8 cellular contexts compared by ENCODE assay signal in genomic region chr15:78979456-78980320, GRCh38. TPM values are rescaled to one million over a fixed set of nuclear protein-coding genes. Genes with fewer than 3 reads are reported as not detected.
DNase-seq lines count a peak whose midpoint lies in the region; ATAC-seq and TF ChIP-seq lines count a peak whose summit lies in the region.

No MANE protein-coding gene starts in this region.

- no peak overlapping the region for H3K4me2 ChIP-seq in neuronal stem cell (ENCODE audit: insufficient read depth, low read length, poor library complexity, severe bottlenecking)

- WGBS in neuronal stem cell (ENCODE audit: extremely low coverage in 2 of 2, insufficient read length in 2 of 2, insufficient replicate concordance in 1 of 2), 2 donors = no CpG with 5 or more reads among the region's 17 CpGs

- H2BK120ac ChIP-seq in neuronal stem cell (ENCODE audit: low read depth, low read length) = no peak overlapping the region

- no peaks in the 10 kb centered on the region for H3K79me1 ChIP-seq in neuronal stem cell (ENCODE audit: low read depth, low read length)

- TF ChIP-seq CTCF in GM12873 (IDR thresholded peaks at IDR 0.05; ENCODE audit: insufficient read depth, low read depth, low read length, missing control alignments) (peak; percentile 88), fibroblast of pulmonary artery (IDR thresholded peaks at IDR 0.05; ENCODE audit: low read length, missing control alignments) (peak; percentile 78)

- no peak overlapping the region for H4K8ac ChIP-seq in neuronal stem cell (ENCODE audit: low read depth, low read length)

- DNase-seq in AG08395 (ENCODE audit: low spot score) = peak; percentile 72
- peak; percentile 65 for DNase-seq in NCI-H2029 (lab: John Stamatoyannopoulos, UW)
- DNase-seq in activated CD4-positive, alpha-beta T cell treated with anti-CD3 and anti-CD28 coated beads for 4 hours = peak; percentile 14 to 20
- peak; percentile 84 for DNase-seq in fibroblast of pulmonary artery (ENCODE audit: low read depth)
- peak; percentile 43 for DNase-seq in neuronal stem cell (ENCODE audit: low spot score)
- DNase-seq in dedifferentiated amniotic fluid mesenchymal stem cell (ENCODE audit: extremely low spot score) = no peak

- H3K27ac ChIP-seq in neuronal stem cell (replicated peaks; ENCODE audit: low read length) = no peak overlapping the region

- H3K4ac ChIP-seq in neuronal stem cell (ENCODE audit: low read length) = no peak overlapping the region

- no peaks in the 10 kb centered on the region for H3K9me3 ChIP-seq in neuronal stem cell (replicated peaks in 1 of 2; ENCODE audit: control insufficient read depth in 2 of 2, insufficient read depth in 1 of 2, low read depth in 1 of 2, low read length in 2 of 2)

- peak overlapping the region; percentile 86 for H3K18ac ChIP-seq in neuronal stem cell (ENCODE audit: low read length)

- peak overlapping the region; percentile 72 for H2AK5ac ChIP-seq in neuronal stem cell (ENCODE audit: low read depth, low read length)

- H3K27me3 ChIP-seq in neuronal stem cell (ENCODE audit: control insufficient read depth in 3 of 3, insufficient read depth in 3 of 3, low read depth in 1 of 3, low read length in 3 of 3) = no peaks in the 10 kb centered on the region

- H3K4me3 ChIP-seq in fibroblast of pulmonary artery (replicated peaks; ENCODE audit: low read depth, low read length) (no peak overlapping the region), neuronal stem cell (ENCODE audit: low read length in 2 of 2) (no peak overlapping the region)

- no peak overlapping the region for H2BK12ac ChIP-seq in neuronal stem cell (ENCODE audit: low read length)

- peak overlapping the region; percentile 10 for H3K14ac ChIP-seq in neuronal stem cell (ENCODE audit: low read length)

- H3K36me3 ChIP-seq in neuronal stem cell (replicated peaks in 1 of 2; ENCODE audit: control insufficient read depth in 2 of 2, insufficient read depth in 2 of 2, low read length in 2 of 2) = no peaks in the 10 kb centered on the region

- no peak overlapping the region for H3K9ac ChIP-seq in neuronal stem cell (ENCODE audit: low read depth, low read length, poor library complexity)

- H4K91ac ChIP-seq in neuronal stem cell (ENCODE audit: low read depth, low read length, poor library complexity) = no peak overlapping the region

- peak overlapping the region; percentile 80 for H2AFZ ChIP-seq in neuronal stem cell (ENCODE audit: low read length)

- no peak overlapping the region for H2BK5ac ChIP-seq in neuronal stem cell (ENCODE audit: low read length)

- ATAC-seq in HG03432 (IDR thresholded peaks at IDR 0.05; ENCODE audit: unreplicated experiment) = no peak

- no peak overlapping the region for H2BK15ac ChIP-seq in neuronal stem cell (ENCODE audit: low read length)

- peak overlapping the region; percentile 67 for H3K23ac ChIP-seq in neuronal stem cell (ENCODE audit: low read depth, low read length, poor library complexity)

- H3K4me1 ChIP-seq in neuronal stem cell (ENCODE audit: control insufficient read depth in 2 of 2, insufficient read depth in 1 of 2, low read depth in 1 of 2, low read length in 2 of 2) = peaks cover 0 to 4% of the 10 kb centered on the region in 2 donors

RNA-seq across cellular contexts. Expression of gene CTSH, which starts 34.8 kb away (rescaled TPM):
- polyA plus RNA-seq in neuronal stem cell (2013, experiment 1 of 2) = 7.8 TPM
- 8.7 TPM for polyA plus RNA-seq in neuronal stem cell (2013, experiment 2 of 2)
